Comparison of ENCODE assay signal across 8 cellular contexts in genomic region chr5:159262859-159263568, GRCh38. TPM values are rescaled to one million over a fixed set of nuclear protein-coding genes. Genes with fewer than 3 reads are reported as not detected.
DNase-seq lines count a peak whose midpoint lies in the region; ATAC-seq and TF ChIP-seq lines count a peak whose summit lies in the region.

TSS of gene UBLCP1 (plus strand) at chr5:159263290. CDS start at chr5:159268916, 5,626 bp downstream.

- TF ChIP-seq CTCF in WI38 (IDR thresholded peaks at IDR 0.05; ENCODE audit: low read depth, low read length) (no peak), mammary epithelial cell (conservative IDR thresholded peaks at IDR 0.05 in 1 of 2, IDR thresholded peaks at IDR 0.05 in 1 of 2; ENCODE audit: extremely low read depth in 1 of 2, insufficient read depth in 1 of 2, low read depth in 1 of 2, low read length in 2 of 2) (no peak), smooth muscle cell (IDR thresholded peaks at IDR 0.05; ENCODE audit: borderline replicate concordance, insufficient read depth, poor library complexity, severe bottlenecking) (no peak)

- CTCF ChIA-PET in mammary epithelial cell (lab: Charles Lee; ENCODE audit: low non-redundant PET): no interaction called here

- H3K4me1 ChIP-seq in mammary epithelial cell (ENCODE audit: insufficient read depth, low read length) (peaks cover 13% of the 10 kb centered on the region), smooth muscle cell (ENCODE audit: low read depth) (peaks cover 13% of the 10 kb centered on the region)

- peak within 1 kb of the TSS; percentile 91 for H3K4me2 ChIP-seq in mammary epithelial cell (ENCODE audit: insufficient read depth, low read depth, low read length)
- peak within 1 kb of the TSS; percentile 97 for H3K4me2 ChIP-seq in smooth muscle cell

- ATAC-seq in GM18907 (IDR thresholded peaks at IDR 0.05; ENCODE audit: unreplicated experiment) (peak; percentile 95), HG03139 (IDR thresholded peaks at IDR 0.05; ENCODE audit: unreplicated experiment) (peak; percentile 87)

- H3K9me3 ChIP-seq in mammary epithelial cell (replicated peaks; ENCODE audit: insufficient read depth, low read length) (no peaks in the 10 kb centered on the region), smooth muscle cell (replicated peaks; ENCODE audit: low read depth) (no peaks in the 10 kb centered on the region)

- in situ Hi-C loops in ACHN (cut with HindIII; ENCODE audit: low pct_ligation_motif_present, low pct_unique_long_range_greater_than_20kb, low sequenced_read_pairs): no loop called here
- in situ Hi-C loops in mammary epithelial cell (cut with MboI; ENCODE audit: low sequenced_read_pairs in 2 of 2): loop anchor here (5.0 to 25.0 kb wide), 3 partner anchors 56 to 101 kb away; partner anchors contain the start of gene RNF145 (in 1 of the 2)

- dilution Hi-C loops in mammary epithelial cell (cut with HindIII; ENCODE audit: low sequenced_read_pairs): loop anchor here (5.0 kb wide), 2 partner anchors 41 to 101 kb away; no protein-coding TSS in a partner anchor

- whole genome bisulfite sequencing in mammary epithelial cell (ENCODE audit: low coverage, missing lambda C conversion rate): under 1% methylated on average over 22 of the region's 54 CpGs
- WGBS in smooth muscle cell (ENCODE audit: low lambda C conversion rate): 2% methylated on average over 54 of the region's 54 CpGs

- intact Hi-C loops in mammary epithelial cell (cut with micrococcal nuclease): loop anchor here (1.0 kb wide), 3 partner anchors 36 to 107 kb away; no protein-coding TSS in a partner anchor

- BruUV-seq in mammary epithelial cell (replicated peaks; lab: Mats Ljungman, UMichigan): no TSS peak

- peak within 1 kb of the TSS; percentile 95 for H3K4me3 ChIP-seq in WI38 (ENCODE audit: low read depth, low read length)
- H3K4me3 ChIP-seq in mammary epithelial cell (replicated peaks in 1 of 3; ENCODE audit: insufficient read depth in 1 of 3, low read depth in 2 of 3, low read length in 3 of 3): peak within 1 kb of the TSS; percentile 80 to 92 (median 87)
- peak within 1 kb of the TSS; percentile 91 for H3K4me3 ChIP-seq in smooth muscle cell

- H3K27ac ChIP-seq in mammary epithelial cell (ENCODE audit: insufficient read depth, low read depth, low read length) (peak within 1 kb of the TSS; percentile 97), smooth muscle cell (ENCODE audit: low read depth) (peak within 1 kb of the TSS; percentile 90)

- H3K79me2 ChIP-seq in mammary epithelial cell (ENCODE audit: insufficient read depth, low read length): peaks cover 52% of the 10 kb centered on the region
- H3K79me2 ChIP-seq in smooth muscle cell (ENCODE audit: low read depth): peaks cover 27% of the 10 kb centered on the region

- DNase-seq in ACHN: peak; percentile 76
- peak; percentile 86 for DNase-seq in NCI-H2227 treated with DMSO at 0.1 percent for 48 hours (lab: John Stamatoyannopoulos, UW)
- DNase-seq in mammary epithelial cell: peak; percentile 86
- peak; percentile 88 for DNase-seq in iPS-NIHi7 (ENCODE audit: extremely low spot score)
- peak; percentile 58 for DNase-seq in smooth muscle cell (lab: John Stamatoyannopoulos, UW; ENCODE audit: unreplicated experiment)

- H4K20me1 ChIP-seq in mammary epithelial cell (ENCODE audit: insufficient read depth, low read length) (no peaks in the 10 kb centered on the region), smooth muscle cell (ENCODE audit: low read depth) (peaks cover 6% of the 10 kb centered on the region)

- H3K9ac ChIP-seq in mammary epithelial cell (ENCODE audit: insufficient read depth, low read length): peak within 1 kb of the TSS; percentile 92
- H3K9ac ChIP-seq in smooth muscle cell (ENCODE audit: low read depth): peak within 1 kb of the TSS; percentile 94

- H2AFZ ChIP-seq in mammary epithelial cell (ENCODE audit: low read depth, low read length): peak within 1 kb of the TSS; percentile 97
- peak within 1 kb of the TSS; percentile 96 for H2AFZ ChIP-seq in smooth muscle cell (ENCODE audit: low read depth)

- H3K36me3 ChIP-seq in mammary epithelial cell (ENCODE audit: insufficient read depth, low read length) (no peaks in the 10 kb centered on the region), smooth muscle cell (ENCODE audit: low read depth) (no peaks in the 10 kb centered on the region)

- H3K27me3 ChIP-seq in mammary epithelial cell (ENCODE audit: insufficient read depth, low read length) (no peaks in the 10 kb centered on the region), smooth muscle cell (ENCODE audit: low read depth) (no peaks in the 10 kb centered on the region)

- H3F3A ChIP-seq in smooth muscle cell (ENCODE audit: low read depth): no peaks in the 10 kb centered on the region

RNA-seq across cellular contexts. Expression of gene UBLCP1, which starts in this region (rescaled TPM):
- total RNA-seq in mammary epithelial cell: 10 to 100 TPM; 30.2 to 36.5 TPM
- 15.4 TPM for polyA plus RNA-seq in mammary epithelial cell
- 13.3 TPM for polyA minus RNA-seq in mammary epithelial cell
- 44.1 and 45.0 TPM in 2 replicates for total RNA-seq in smooth muscle cell
- 30.5 and 32.9 TPM in 2 replicates for polyA plus RNA-seq in smooth muscle cell

Comparison
In these comparisons a context has a peak if more than half of its experiments do, and no peak if none do; other contexts are left out.
1. Peak in every context shown above with its lines: DNase-seq, ATAC-seq, H3K4me3 ChIP-seq and H3K27ac ChIP-seq.